Comparison of ENCODE assay signal across 17 cellular contexts in genomic region chr3:52512105-52512504, GRCh38. TPM values are rescaled to one million over a fixed set of nuclear protein-coding genes. Genes with fewer than 3 reads are reported as not detected.
DNase-seq lines count a peak whose midpoint lies in the region; FAIRE-seq and TF ChIP-seq lines count a peak whose summit lies in the region.
"Had no signal": no experiment of that assay in that cellular context is flagged by ENCODE, and none has a peak within 500 bp of the region (broad histone marks: within the 10 kb centered on the region; RNA-seq: fewer than 3 reads in every experiment).

No MANE protein-coding gene starts in this region.

- no peak overlapping the region for H2BK5ac ChIP-seq in H9 (ENCODE audit: insufficient read length, low read length)
- H2BK5ac ChIP-seq in H1 (ENCODE audit: low read depth, low read length), result no peak overlapping the region
- H2BK5ac ChIP-seq in neuronal stem cell (ENCODE audit: low read length), result peak overlapping the region; percentile 48

- H3K36me3 ChIP-seq in H1 (ENCODE audit: control insufficient read depth in 2 of 4, insufficient read depth in 4 of 4, low read length in 3 of 4) (no peaks in the 10 kb centered on the region), neuronal stem cell (replicated peaks in 1 of 2; ENCODE audit: control insufficient read depth in 2 of 2, insufficient read depth in 2 of 2, low read length in 2 of 2) (no peaks in the 10 kb centered on the region)

- no peak overlapping the region for H3K23ac ChIP-seq in H9 (ENCODE audit: insufficient read length, low read depth, low read length)
- H3K23ac ChIP-seq in H1 (ENCODE audit: insufficient read length), result no peak overlapping the region
- H3K23ac ChIP-seq in neuronal stem cell (ENCODE audit: low read depth, low read length, poor library complexity), result no peak overlapping the region

- H3K79me1 ChIP-seq in H9 (ENCODE audit: insufficient read depth, low read depth, low read length, poor library complexity, severe bottlenecking) (no peaks in the 10 kb centered on the region), H1 (ENCODE audit: low read depth, low read length) (no peaks in the 10 kb centered on the region), neuronal stem cell (ENCODE audit: low read depth, low read length) (no peaks in the 10 kb centered on the region)

- H2AK5ac ChIP-seq in H9 (ENCODE audit: insufficient read length, low read length) (no peak overlapping the region), H1 (ENCODE audit: low read depth, low read length) (no peak overlapping the region), neuronal stem cell (ENCODE audit: low read depth, low read length) (peak overlapping the region; percentile 52)

- H3K9me3 ChIP-seq in H9 (ENCODE audit: control insufficient read depth, low read depth, low read length), result no peaks in the 10 kb centered on the region
- no peaks in the 10 kb centered on the region for H3K9me3 ChIP-seq in H1 (ENCODE audit: insufficient read depth in 2 of 2, low read depth in 1 of 2, low read length in 1 of 2)
- H3K9me3 ChIP-seq in neuronal stem cell (replicated peaks in 1 of 2; ENCODE audit: control insufficient read depth in 2 of 2, insufficient read depth in 1 of 2, low read depth in 1 of 2, low read length in 2 of 2), result no peaks in the 10 kb centered on the region
- H3K9me3 ChIP-seq: A549 had no signal

- no peak overlapping the region for H3K9ac ChIP-seq in H9 (ENCODE audit: extremely low read depth, insufficient read length, low read length)
- H3K9ac ChIP-seq in H1 (replicated peaks in 1 of 4; ENCODE audit: extremely low read depth in 1 of 4, low read depth in 3 of 4, low read length in 3 of 4), result no peak overlapping the region
- H3K9ac ChIP-seq in neuronal stem cell (ENCODE audit: low read depth, low read length, poor library complexity), result peak overlapping the region; percentile 77
- H3K9ac ChIP-seq: GM23248, KMS-11 had no signal

- no peak for TF ChIP-seq POLR2A in H1 (IDR thresholded peaks at IDR 0.05; ENCODE audit: control extremely low read depth in 1 of 2, low read depth in 2 of 2, low read length in 2 of 2)

- no CpG with 5 or more reads among the region's 8 CpGs for WGBS in H9 (ENCODE audit: extremely low coverage, insufficient read length, low lambda C conversion rate)
- 83% methylated on average over 8 of the region's 8 CpGs; no CpG with 5 or more reads in 1 of the 2 experiments for WGBS in H1 (ENCODE audit: extremely low coverage in 1 of 2, insufficient coverage in 1 of 2, insufficient read length in 1 of 2, insufficient replicate concordance in 2 of 2, low coverage in 1 of 2, low lambda C conversion rate in 2 of 2, missing lambda C conversion rate in 1 of 2), 2 experiments
- no CpG with 5 or more reads among the region's 8 CpGs for WGBS in neuronal stem cell (ENCODE audit: extremely low coverage in 2 of 2, insufficient read length in 2 of 2, insufficient replicate concordance in 1 of 2), 2 donors

- H4K5ac ChIP-seq in H9 (ENCODE audit: insufficient read length, low read depth, low read length) (no peak overlapping the region), H1 (ENCODE audit: insufficient read length, low read depth, low read length) (no peak overlapping the region)

- H3K27ac ChIP-seq in H9 (ENCODE audit: insufficient read length, low read depth, low read length) (no peak overlapping the region), H1 (ENCODE audit: low read depth, low read length) (no peak overlapping the region), neuronal stem cell (replicated peaks; ENCODE audit: low read length) (no peak overlapping the region)
- H3K27ac ChIP-seq: A549, C4-2B, GM23248, KMS-11 had no signal

- H3K23me2 ChIP-seq in H9 (ENCODE audit: insufficient read length, low read depth, low read length, poor library complexity, severe bottlenecking) (no peaks in the 10 kb centered on the region), H1 (ENCODE audit: low read depth, low read length) (no peaks in the 10 kb centered on the region)

- no peak overlapping the region for H3K4me2 ChIP-seq in H9 (ENCODE audit: insufficient read depth, insufficient read length, low read length)
- H3K4me2 ChIP-seq in H1 (ENCODE audit: insufficient read depth in 1 of 2, low read depth in 2 of 2, low read length in 2 of 2), result no peak overlapping the region
- no peak overlapping the region for H3K4me2 ChIP-seq in neuronal stem cell (ENCODE audit: insufficient read depth, low read length, poor library complexity, severe bottlenecking)
- H3K4me2 ChIP-seq: A549, KMS-11 had no signal

- no peak overlapping the region for H3K56ac ChIP-seq in H9 (ENCODE audit: insufficient read length, low read depth, low read length)
- H3K56ac ChIP-seq in H1 (replicated peaks; ENCODE audit: insufficient read length, low read depth, low read length), result no peak overlapping the region

- H4K8ac ChIP-seq in H9 (replicated peaks; ENCODE audit: insufficient read length, low read depth, low read length) (no peak overlapping the region), H1 (ENCODE audit: extremely low read depth, insufficient read depth, low read length) (no peak overlapping the region), neuronal stem cell (ENCODE audit: low read depth, low read length) (no peak overlapping the region)

- peaks cover 6 to 7% of the 10 kb centered on the region in 2 experiments for H3K4me1 Mint-ChIP-seq in H9
- H3K4me1 Mint-ChIP-seq: CD4-positive, alpha-beta memory T cell had no signal

- CTCF ChIA-PET in H1 (lab: Charles Lee; ENCODE audit: partially characterized antibody), result interaction anchor here (0.7 to 3.5 kb wide), 9 partner anchors 10 to 105 kb away, joined by 3 to 12 read pairs (median 4); partner anchors contain the start of gene STAB1

- H2BK12ac ChIP-seq in H9 (ENCODE audit: insufficient read length, low read depth, low read length) (no peak overlapping the region), H1 (ENCODE audit: low read depth, low read length) (no peak overlapping the region), neuronal stem cell (ENCODE audit: low read length) (peak overlapping the region; percentile 84)

- no peak for DNase-seq in H9
- no peak for DNase-seq in H1 (ENCODE audit: low read depth in 1 of 2, low spot score in 2 of 2)
- DNase-seq in neuronal stem cell (ENCODE audit: low spot score), result no peak
- no peak for DNase-seq in cerebellar cortex (ENCODE audit: low spot score)
- no peak for DNase-seq in 8988T
- DNase-seq: AML-193; CD4-positive, alpha-beta memory T cell; DMS153; DMS79; GDM1; GM23248 had no signal

- POLR2A ChIA-PET in H1 (lab: Charles Lee; ENCODE audit: partially characterized antibody), result interaction anchor here (0.9 to 4.1 kb wide), 7 partner anchors 9 to 29 kb away, joined by 3 to 16 read pairs (median 4); no protein-coding TSS in a partner anchor

- H3K27me3 Mint-ChIP-seq in H9 (ENCODE audit: low read depth), result peaks cover 2% of the 10 kb centered on the region
- H3K27me3 Mint-ChIP-seq: CD4-positive, alpha-beta memory T cell had no signal

- no peak overlapping the region for H2AFZ ChIP-seq in H9 (ENCODE audit: low read length)
- 0 out of 2 replicates have a peak overlapping the region, but pooled peaks have one; percentile 3 for H2AFZ ChIP-seq in H1 (ENCODE audit: low read length)
- H2AFZ ChIP-seq in neuronal stem cell (ENCODE audit: low read length), result no peak overlapping the region
- H2AFZ ChIP-seq: GM23248 had no signal

- H4K91ac ChIP-seq in H9 (ENCODE audit: insufficient read length, low read depth, low read length) (no peak overlapping the region), H1 (replicated peaks; ENCODE audit: insufficient read length, low read length) (no peak overlapping the region), neuronal stem cell (ENCODE audit: low read depth, low read length, poor library complexity) (peak overlapping the region; percentile 53)

- no peak overlapping the region for H3K27ac Mint-ChIP-seq in H9

- no peaks in the 10 kb centered on the region for H3K79me2 ChIP-seq in H9 (ENCODE audit: insufficient read depth, low read length)
- H3K79me2 ChIP-seq in H1 (ENCODE audit: control insufficient read depth in 1 of 2, insufficient read depth in 2 of 2, low read length in 2 of 2), result no peaks in the 10 kb centered on the region

- TF ChIP-seq CTCF in H9 (conservative IDR thresholded peaks at IDR 0.05) (no peak), H1 (IDR thresholded peaks at IDR 0.05; ENCODE audit: control extremely low read depth in 1 of 3, insufficient read depth in 1 of 3, low read depth in 1 of 3, low read length in 3 of 3) (no peak)

- H3T11ph ChIP-seq in H9 (ENCODE audit: low read length), result no peak overlapping the region

- H2BK15ac ChIP-seq in H9 (ENCODE audit: low read depth, low read length) (no peak overlapping the region), H1 (ENCODE audit: low read length) (0 out of 2 replicates have a peak overlapping the region, but pooled peaks have one; percentile 61), neuronal stem cell (ENCODE audit: low read length) (no peak overlapping the region)

- H3K18ac ChIP-seq in H9 (ENCODE audit: insufficient read length, low read depth, low read length) (no peak overlapping the region), H1 (ENCODE audit: extremely low read depth, low read length) (no peak overlapping the region), neuronal stem cell (ENCODE audit: low read length) (peak overlapping the region; percentile 80)

- no peak for TF ChIP-seq EP300 in H1 (IDR thresholded peaks at IDR 0.05; ENCODE audit: borderline replicate concordance in 1 of 2, low read depth in 2 of 2, low read length in 2 of 2)

- no peak for FAIRE-seq in H1 (lab: Jason Lieb, UNC)
- FAIRE-seq: A549, GM12892, GM18507 had no signal

- H3K4me1 ChIP-seq in H9 (ENCODE audit: insufficient read depth, low read length), result no peaks in the 10 kb centered on the region
- peaks cover 0 to 4% (median 0%) of the 10 kb centered on the region in 4 experiments; a peak in 1 of 7 replicates for H3K4me1 ChIP-seq in H1 (replicated peaks in 1 of 4; ENCODE audit: control insufficient read depth in 3 of 4, insufficient read depth in 4 of 4, low read length in 3 of 4)
- H3K4me1 ChIP-seq in neuronal stem cell (ENCODE audit: control insufficient read depth in 2 of 2, insufficient read depth in 1 of 2, low read depth in 1 of 2, low read length in 2 of 2), result peaks cover 0 to 3% of the 10 kb centered on the region in 2 donors

- no peak overlapping the region for H2BK20ac ChIP-seq in H9 (ENCODE audit: low read depth, low read length, poor library complexity, severe bottlenecking)
- no peak overlapping the region for H2BK20ac ChIP-seq in H1 (ENCODE audit: low read length)

- H3K4me3 Mint-ChIP-seq in H9, result no peak overlapping the region
- H3K4me3 Mint-ChIP-seq: CD4-positive, alpha-beta memory T cell had no signal

- H3K4ac ChIP-seq in H9 (ENCODE audit: low read depth, low read length) (no peak overlapping the region), H1 (replicated peaks; ENCODE audit: insufficient read length, low read depth, low read length) (no peak overlapping the region), neuronal stem cell (ENCODE audit: low read length) (no peak overlapping the region)

- H3K14ac ChIP-seq in H9 (ENCODE audit: insufficient read depth, low read length) (peak overlapping the region; percentile 6; the same call in 1 of the 2 replicates), H1 (ENCODE audit: insufficient read length) (no peak overlapping the region), neuronal stem cell (ENCODE audit: low read length) (no peak overlapping the region)

- no peaks in the 10 kb centered on the region; a peak in 1 of 7 replicates for H3K36me3 Mint-ChIP-seq in H9 (ENCODE audit: insufficient read depth in 1 of 3, low read depth in 3 of 3)
- H3K36me3 Mint-ChIP-seq: CD4-positive, alpha-beta memory T cell had no signal

- H3K4me3 ChIP-seq in H1 (ENCODE audit: extremely low read depth in 1 of 4, insufficient read depth in 2 of 4, low read depth in 3 of 4, low read length in 4 of 4) (no peak overlapping the region), neuronal stem cell (ENCODE audit: low read length in 2 of 2) (no peak overlapping the region)
- H3K4me3 ChIP-seq: A549, GM23248 had no signal

- no peak overlapping the region for H2BK120ac ChIP-seq in H9 (ENCODE audit: low read depth, low read length, poor library complexity, severe bottlenecking)
- no peak overlapping the region for H2BK120ac ChIP-seq in H1 (replicated peaks; ENCODE audit: low read depth, low read length)
- H2BK120ac ChIP-seq in neuronal stem cell (ENCODE audit: low read depth, low read length), result no peak overlapping the region

- TF ChIP-seq RAD21 in H1 (IDR thresholded peaks at IDR 0.05 in 1 of 2, conservative IDR thresholded peaks at IDR 0.05 in 1 of 2; ENCODE audit: low read depth in 2 of 2, low read length in 2 of 2), result no peak

- H4K20me1 ChIP-seq in H9 (ENCODE audit: control insufficient read depth, insufficient read depth, insufficient read length) (peaks cover 3% of the 10 kb centered on the region), H1 (replicated peaks in 1 of 2; ENCODE audit: control insufficient read depth in 1 of 2, insufficient read depth in 2 of 2, low read length in 2 of 2) (peaks cover 0 to 1% of the 10 kb centered on the region in 2 experiments)

- no peaks in the 10 kb centered on the region for H3K27me3 ChIP-seq in H9 (ENCODE audit: insufficient read depth, low read length)
- no peaks in the 10 kb centered on the region for H3K27me3 ChIP-seq in H1 (replicated peaks in 1 of 4; ENCODE audit: control insufficient read depth in 3 of 4, extremely low read depth in 1 of 4, insufficient read depth in 3 of 4, low read length in 3 of 4)
- H3K27me3 ChIP-seq in neuronal stem cell (ENCODE audit: control insufficient read depth in 3 of 3, insufficient read depth in 3 of 3, low read depth in 1 of 3, low read length in 3 of 3), result peaks cover 0 to 69% (median 0%) of the 10 kb centered on the region in 3 experiments

- H3K9me3 Mint-ChIP-seq in H9, result no peaks in the 10 kb centered on the region; a peak in 1 of 5 replicates
- H3K9me3 Mint-ChIP-seq: CD4-positive, alpha-beta memory T cell had no signal

RNA-seq across cellular contexts. Expression of gene STAB1, which starts 17.0 kb away (rescaled TPM):
- total RNA-seq in H9 (2021), result 0.90 and 1.5 TPM in 2 replicates
- total RNA-seq in H1 (2021; fragmentation: NEBNext Ultra II Directional; extraction: Animal tissue kit (Norgen Biotek cat#: 25700)), result 1.8 and 1.9 TPM in 2 replicates
- polyA plus RNA-seq in H1 (2011; rRNA removed), result 1.0 and 1.3 TPM in 2 replicates
- 0.78 TPM for polyA plus RNA-seq in H1 (2011; cell fraction: cytosol; rRNA removed)
- 3.9 TPM for polyA plus RNA-seq in H1 (2011; cell fraction: nucleus; rRNA removed)
- polyA plus RNA-seq in H1 (2012, experiment 1 of 2), result 0.64 to 1.5 TPM (median 1.2 TPM) in 4 replicates
- 0.62 TPM for polyA plus RNA-seq in H1 (2012, experiment 2 of 2)
- 1.2 TPM for polyA plus RNA-seq in H1 (2013, experiment 1 of 2)
- polyA plus RNA-seq in H1 (2013, experiment 2 of 2), result 0.99 TPM
- polyA minus RNA-seq in H1 (2011; rRNA and poly(A)+ RNA removed), result 0.85 and 1.4 TPM in 2 replicates
- polyA minus RNA-seq in H1 (2011; cell fraction: cytosol; rRNA and poly(A)+ RNA removed), result 1.7 TPM
- polyA minus RNA-seq in H1 (2011; cell fraction: nucleus; rRNA and poly(A)+ RNA removed), result 2.0 TPM
- polyA plus RNA-seq in neuronal stem cell (2013, experiment 1 of 2), result 0.10 TPM
- 0.03 TPM for polyA plus RNA-seq in neuronal stem cell (2013, experiment 2 of 2)
- total RNA-seq: Daoy, GM23248 had no signal
- polyA plus RNA-seq: A549; CD4-positive, alpha-beta memory T cell; GM23248 had no signal

RNA-seq across cellular contexts. Expression of gene NT5DC2, which starts 21.6 kb away (rescaled TPM):
- 441 and 444 TPM in 2 replicates for total RNA-seq in H9 (2021)
- 331 and 367 TPM in 2 replicates for total RNA-seq in H1 (2021; fragmentation: NEBNext Ultra II Directional; extraction: Animal tissue kit (Norgen Biotek cat#: 25700))
- polyA plus RNA-seq in H1 (2011; rRNA removed), result 477 and 618 TPM in 2 replicates
- 370 TPM for polyA plus RNA-seq in H1 (2011; cell fraction: cytosol; rRNA removed)
- polyA plus RNA-seq in H1 (2011; cell fraction: nucleus; rRNA removed), result 830 TPM
- 216 to 416 TPM (median 397 TPM) in 4 replicates for polyA plus RNA-seq in H1 (2012, experiment 1 of 2)
- polyA plus RNA-seq in H1 (2012, experiment 2 of 2), result 335 TPM
- polyA plus RNA-seq in H1 (2013, experiment 1 of 2), result 241 TPM
- polyA plus RNA-seq in H1 (2013, experiment 2 of 2), result 226 TPM
- polyA minus RNA-seq in H1 (2011; rRNA and poly(A)+ RNA removed), result 308 and 331 TPM in 2 replicates
- polyA minus RNA-seq in H1 (2011; cell fraction: cytosol; rRNA and poly(A)+ RNA removed), result 233 TPM
- 167 TPM for polyA minus RNA-seq in H1 (2011; cell fraction: nucleus; rRNA and poly(A)+ RNA removed)
- polyA plus RNA-seq in neuronal stem cell (2013, experiment 1 of 2), result 246 TPM
- polyA plus RNA-seq in neuronal stem cell (2013, experiment 2 of 2), result 233 TPM

RNA-seq across cellular contexts. Expression of gene UQCC5, which starts 24.3 kb away (rescaled TPM):
- total RNA-seq in H9 (2021), result 39.1 and 45.8 TPM in 2 replicates
- 37.7 and 39.3 TPM in 2 replicates for total RNA-seq in H1 (2021; fragmentation: NEBNext Ultra II Directional; extraction: Animal tissue kit (Norgen Biotek cat#: 25700))
- polyA plus RNA-seq in H1 (2011; rRNA removed), result 35.0 and 45.0 TPM in 2 replicates
- 55.7 TPM for polyA plus RNA-seq in H1 (2011; cell fraction: cytosol; rRNA removed)
- polyA plus RNA-seq in H1 (2011; cell fraction: nucleus; rRNA removed), result 59.8 TPM
- 33.1 to 135 TPM (median 91.0 TPM) in 4 replicates for polyA plus RNA-seq in H1 (2012, experiment 1 of 2)
- 63.3 TPM for polyA plus RNA-seq in H1 (2012, experiment 2 of 2)
- polyA plus RNA-seq in H1 (2013, experiment 1 of 2), result 68.6 TPM
- 73.4 TPM for polyA plus RNA-seq in H1 (2013, experiment 2 of 2)
- 4.8 and 5.1 TPM in 2 replicates for polyA minus RNA-seq in H1 (2011; rRNA and poly(A)+ RNA removed)
- polyA minus RNA-seq in H1 (2011; cell fraction: cytosol; rRNA and poly(A)+ RNA removed), result 14.8 TPM
- 25.4 TPM for polyA minus RNA-seq in H1 (2011; cell fraction: nucleus; rRNA and poly(A)+ RNA removed)
- polyA plus RNA-seq in neuronal stem cell (2013, experiment 1 of 2), result 41.8 TPM
- polyA plus RNA-seq in neuronal stem cell (2013, experiment 2 of 2), result 44.8 TPM

RNA-seq across cellular contexts. Expression of gene NISCH, which starts 56.7 kb away (rescaled TPM):
- 99.0 and 104 TPM in 2 replicates for total RNA-seq in H9 (2021)
- total RNA-seq in H1 (2021; fragmentation: NEBNext Ultra II Directional; extraction: Animal tissue kit (Norgen Biotek cat#: 25700)), result 67.0 and 71.9 TPM in 2 replicates
- polyA plus RNA-seq in H1 (2011; rRNA removed), result 71.2 and 108 TPM in 2 replicates
- polyA plus RNA-seq in H1 (2011; cell fraction: cytosol; rRNA removed), result 71.7 TPM
- 289 TPM for polyA plus RNA-seq in H1 (2011; cell fraction: nucleus; rRNA removed)
- 48.9 to 72.2 TPM (median 62.2 TPM) in 4 replicates for polyA plus RNA-seq in H1 (2012, experiment 1 of 2)
- 33.3 TPM for polyA plus RNA-seq in H1 (2012, experiment 2 of 2)
- polyA plus RNA-seq in H1 (2013, experiment 1 of 2), result 50.4 TPM
- 45.9 TPM for polyA plus RNA-seq in H1 (2013, experiment 2 of 2)
- polyA minus RNA-seq in H1 (2011; rRNA and poly(A)+ RNA removed), result 106 and 112 TPM in 2 replicates
- 60.0 TPM for polyA minus RNA-seq in H1 (2011; cell fraction: cytosol; rRNA and poly(A)+ RNA removed)
- polyA minus RNA-seq in H1 (2011; cell fraction: nucleus; rRNA and poly(A)+ RNA removed), result 121 TPM
- polyA plus RNA-seq in neuronal stem cell (2013, experiment 1 of 2), result 58.8 TPM
- 58.4 TPM for polyA plus RNA-seq in neuronal stem cell (2013, experiment 2 of 2)

RNA-seq across cellular contexts. Expression of gene TNNC1, which starts 58.3 kb away (rescaled TPM):
- total RNA-seq in H9 (2021), result 5.6 and 7.7 TPM in 2 replicates
- 5.8 and 9.5 TPM in 2 replicates for total RNA-seq in H1 (2021; fragmentation: NEBNext Ultra II Directional; extraction: Animal tissue kit (Norgen Biotek cat#: 25700))
- 16.4 and 18.5 TPM in 2 replicates for polyA plus RNA-seq in H1 (2011; rRNA removed)
- polyA plus RNA-seq in H1 (2011; cell fraction: cytosol; rRNA removed), result 29.5 TPM
- polyA plus RNA-seq in H1 (2011; cell fraction: nucleus; rRNA removed), result 12.1 TPM
- 11.7 to 13.0 TPM (median 12.0 TPM) in 4 replicates for polyA plus RNA-seq in H1 (2012, experiment 1 of 2)
- 12.9 TPM for polyA plus RNA-seq in H1 (2012, experiment 2 of 2)
- polyA plus RNA-seq in H1 (2013, experiment 1 of 2), result 5.0 TPM
- 4.6 TPM for polyA plus RNA-seq in H1 (2013, experiment 2 of 2)
- polyA minus RNA-seq in H1 (2011; rRNA and poly(A)+ RNA removed), result 2.8 and 5.0 TPM in 2 replicates
- polyA minus RNA-seq in H1 (2011; cell fraction: cytosol; rRNA and poly(A)+ RNA removed), result 4.1 TPM
- polyA minus RNA-seq in H1 (2011; cell fraction: nucleus; rRNA and poly(A)+ RNA removed), result 5.0 TPM
- 7.4 TPM for polyA plus RNA-seq in neuronal stem cell (2013, experiment 1 of 2)
- 6.4 TPM for polyA plus RNA-seq in neuronal stem cell (2013, experiment 2 of 2)
- total RNA-seq: Daoy, GM23248 had no signal
- polyA plus RNA-seq: GM23248 had no signal
